ENCODE assay signal across 10 cellular contexts in genomic region chr5:160071521-160072299, GRCh38. TPM values are rescaled to one million over a fixed set of nuclear protein-coding genes. Genes with fewer than 3 reads are reported as not detected.
A peak's percentile ranks its signal among the peaks of the same experiment; 100 is the strongest.
DNase-seq lines count a peak whose midpoint lies in the region; ATAC-seq and TF ChIP-seq lines count a peak whose summit lies in the region.
"Had no signal": no experiment of that assay in that cellular context is flagged by ENCODE, and none has a peak within 500 bp of the region (broad histone marks: within the 10 kb centered on the region; RNA-seq: fewer than 3 reads in every experiment).

No MANE protein-coding gene starts in this region.

- CTCF ChIA-PET in activated CD4-positive, alpha-beta memory T cell treated with anti-CD3 and anti-CD28 coated beads, Interleukin-2, amount 10 ng/mL, durations not matched to agents 7 days and 5 days (lab: Charles Lee), result interaction anchor here (0.6 to 1.6 kb wide), 3 partner anchors 9 to 556 kb away, joined by 3 to 4 read pairs (median 3); no protein-coding TSS in a partner anchor

- peak overlapping the region; percentile 69 for H3K27ac ChIP-seq in VCaP
- H3K27ac ChIP-seq in right cardiac atrium (ENCODE audit: low read length), result no peak overlapping the region

- no peaks in the 10 kb centered on the region for H3K9me3 Mint-ChIP-seq in activated CD4-positive, alpha-beta memory T cell treated with anti-CD3 and anti-CD28 coated beads, Interleukin-2, amount 10 ng/mL, durations not matched to agents 7 days and 5 days
- H3K9me3 Mint-ChIP-seq: activated naive CD4-positive, alpha-beta T cell treated with anti-CD3 and anti-CD28 coated beads, Interleukin-2, amount 50 U/mL, for 72 hours had no signal

- H3K27me3 ChIP-seq in right cardiac atrium (ENCODE audit: control insufficient read depth, insufficient read depth), result no peaks in the 10 kb centered on the region

- intact Hi-C loops in right cardiac atrium (cut with DNase I), result no loop called here

- WGBS in right cardiac atrium, result 14% methylated on average over 10 of the region's 10 CpGs

- H3K9me3 ChIP-seq in right cardiac atrium (ENCODE audit: control insufficient read depth, low read length), result no peaks in the 10 kb centered on the region

- H3K27ac Mint-ChIP-seq in activated CD4-positive, alpha-beta memory T cell treated with anti-CD3 and anti-CD28 coated beads, Interleukin-2, amount 10 ng/mL, durations not matched to agents 7 days and 5 days, result no peak overlapping the region
- H3K27ac Mint-ChIP-seq: activated naive CD4-positive, alpha-beta T cell treated with anti-CD3 and anti-CD28 coated beads, Interleukin-2, amount 50 U/mL, for 72 hours had no signal

- no peaks in the 10 kb centered on the region for H3K27me3 Mint-ChIP-seq in activated CD4-positive, alpha-beta memory T cell treated with anti-CD3 and anti-CD28 coated beads, Interleukin-2, amount 10 ng/mL, durations not matched to agents 7 days and 5 days

- POLR2A ChIA-PET in activated CD4-positive, alpha-beta memory T cell treated with anti-CD3 and anti-CD28 coated beads, Interleukin-2, amount 10 ng/mL, durations not matched to agents 7 days and 5 days (lab: Charles Lee), result no interaction called here

- in situ Hi-C loops in KBM-7 (cut with MboI; ENCODE audit: low pct_unique_long_range_greater_than_20kb, low sequenced_read_pairs), result no loop called here

- peak; percentile 52 for DNase-seq in KBM-7
- DNase-seq in right cardiac atrium, result peak; percentile 36 to 77 (median 75)
- peak; percentile 21 for DNase-seq in putamen (ENCODE audit: low spot score)
- DNase-seq in ecto neural progenitor cell (ENCODE audit: low spot score), result no peak
- DNase-seq in activated CD4-positive, alpha-beta memory T cell treated with anti-CD3 and anti-CD28 coated beads, Interleukin-2, amount 10 ng/mL, durations not matched to agents 7 days and 5 days, result no peak
- DNase-seq in NCI-H345 treated with DMSO at 0.1 percent for 48 hours (lab: John Stamatoyannopoulos, UW; ENCODE audit: unreplicated experiment), result no peak
- DNase-seq: midbrain, NCI-H187 had no signal

- no peak overlapping the region for H3K4me3 ChIP-seq in right cardiac atrium (ENCODE audit: low read length)

- TF ChIP-seq CTCF in VCaP (conservative IDR thresholded peaks at IDR 0.05), result no peak

- H3K4me1 ChIP-seq in right cardiac atrium (ENCODE audit: control insufficient read depth, insufficient read depth, low read length), result peaks cover 6% of the 10 kb centered on the region

- ATAC-seq in right cardiac atrium, result peak; percentile 73 to 85
- ATAC-seq: activated naive CD4-positive, alpha-beta T cell treated with anti-CD3 and anti-CD28 coated beads, Interleukin-2, amount 50 U/mL, for 72 hours had no signal

- no peaks in the 10 kb centered on the region for H3K4me1 Mint-ChIP-seq in activated CD4-positive, alpha-beta memory T cell treated with anti-CD3 and anti-CD28 coated beads, Interleukin-2, amount 10 ng/mL, durations not matched to agents 7 days and 5 days

- peaks cover 3% of the 10 kb centered on the region for H3K36me3 Mint-ChIP-seq in activated CD4-positive, alpha-beta memory T cell treated with anti-CD3 and anti-CD28 coated beads, Interleukin-2, amount 10 ng/mL, durations not matched to agents 7 days and 5 days (ENCODE audit: low read depth)
- H3K36me3 Mint-ChIP-seq: activated naive CD4-positive, alpha-beta T cell treated with anti-CD3 and anti-CD28 coated beads, Interleukin-2, amount 50 U/mL, for 72 hours had no signal

- no peak overlapping the region for H3K4me3 Mint-ChIP-seq in activated CD4-positive, alpha-beta memory T cell treated with anti-CD3 and anti-CD28 coated beads, Interleukin-2, amount 10 ng/mL, durations not matched to agents 7 days and 5 days

RNA-seq across cellular contexts. Expression of gene PWWP2A, which starts 47.5 kb away (rescaled TPM):
- total RNA-seq in right cardiac atrium, result 10 to 100 TPM; 11.6 to 18.2 (median 14.4) TPM
- polyA plus RNA-seq in right cardiac atrium, result 4.5 TPM
- 10 to 100 TPM; 21.9 to 24.6 TPM for total RNA-seq in activated CD4-positive, alpha-beta memory T cell treated with anti-CD3 and anti-CD28 coated beads, Interleukin-2, amount 10 ng/mL, durations not matched to agents 7 days and 5 days

Comparison
In these comparisons a context has a peak if more than half of its experiments do, and no peak if none do; other contexts are left out.
1. DNase-seq: peak in KBM-7 (single experiment), right cardiac atrium (3 of 3) and putamen (single experiment); none in ecto neural progenitor cell (single experiment), activated CD4-positive, alpha-beta memory T cell treated with anti-CD3 and anti-CD28 coated beads, Interleukin-2, amount 10 ng/mL, durations not matched to agents 7 days and 5 days (single experiment) and NCI-H345 treated with DMSO at 0.1 percent for 48 hours (single experiment).